In the genomic region with DNA sequence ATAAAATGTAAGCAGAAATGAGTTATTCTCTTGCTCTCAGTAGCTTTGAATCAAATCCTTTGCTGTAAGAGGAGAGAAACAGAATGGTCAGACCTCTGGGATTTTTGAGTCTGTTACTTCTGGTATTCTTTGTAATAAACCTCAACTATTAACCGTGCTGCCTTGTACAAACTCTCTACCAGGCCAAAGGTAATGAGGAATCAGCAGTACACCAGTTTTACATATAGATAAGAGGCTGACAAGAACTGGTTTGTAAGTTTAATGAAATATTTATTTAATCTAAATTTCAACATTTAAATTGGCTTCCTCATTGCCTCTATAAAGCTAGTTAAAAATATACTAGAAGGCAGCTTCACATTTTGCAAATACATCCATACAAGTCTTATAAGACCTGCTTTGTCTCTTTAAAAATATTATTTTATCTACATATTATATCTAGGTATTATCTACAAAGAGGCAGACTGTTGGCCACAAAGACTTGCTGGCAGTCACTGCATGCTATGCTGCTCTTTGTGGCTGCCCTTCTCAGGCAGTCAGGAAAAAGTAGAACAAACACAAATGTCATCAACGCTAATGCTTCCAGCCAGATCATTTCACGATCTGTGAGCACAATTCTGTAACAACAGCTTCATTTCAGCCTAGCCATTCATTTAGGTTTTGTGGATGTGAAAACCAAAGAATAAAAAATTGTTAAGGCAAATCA, we compare ENCODE assay signal across 1 cellular context.
TF ChIP-seq lines count a peak whose summit lies in the region.

No MANE protein-coding gene starts in this region.

TF ChIP-seq in HepG2, 621 proteins besides CTCF, POLR2A, EP300 and RAD21 (continued from another document):
- TF ChIP-seq, protein P1, sequence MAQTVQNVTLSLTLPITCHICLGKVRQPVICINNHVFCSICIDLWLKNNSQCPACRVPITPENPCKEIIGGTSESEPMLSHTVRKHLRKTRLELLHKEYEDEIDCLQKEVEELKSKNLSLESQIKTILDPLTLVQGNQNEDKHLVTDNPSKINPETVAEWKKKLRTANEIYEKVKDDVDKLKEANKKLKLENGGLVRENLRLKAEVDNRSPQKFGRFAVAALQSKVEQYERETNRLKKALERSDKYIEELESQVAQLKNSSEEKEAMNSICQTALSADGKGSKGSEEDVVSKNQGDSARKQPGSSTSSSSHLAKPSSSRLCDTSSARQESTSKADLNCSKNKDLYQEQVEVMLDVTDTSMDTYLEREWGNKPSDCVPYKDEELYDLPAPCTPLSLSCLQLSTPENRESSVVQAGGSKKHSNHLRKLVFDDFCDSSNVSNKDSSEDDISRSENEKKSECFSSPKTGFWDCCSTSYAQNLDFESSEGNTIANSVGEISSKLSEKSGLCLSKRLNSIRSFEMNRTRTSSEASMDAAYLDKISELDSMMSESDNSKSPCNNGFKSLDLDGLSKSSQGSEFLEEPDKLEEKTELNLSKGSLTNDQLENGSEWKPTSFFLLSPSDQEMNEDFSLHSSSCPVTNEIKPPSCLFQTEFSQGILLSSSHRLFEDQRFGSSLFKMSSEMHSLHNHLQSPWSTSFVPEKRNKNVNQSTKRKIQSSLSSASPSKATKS (CRISPR knock-in tag; IDR thresholded peaks at IDR 0.05): no peak
